In genomic region chr20:50395914-50396488, GRCh38 we compare ENCODE assay signal across 1 cellular context.
TF ChIP-seq lines count a peak whose summit lies in the region.

No MANE protein-coding gene starts in this region.

TF ChIP-seq in HepG2, 621 proteins besides CTCF, POLR2A, EP300 and RAD21 (continued from another document):
- no peak for TF ChIP-seq SRSF9 (IDR thresholded peaks at IDR 0.05; ENCODE audit: borderline replicate concordance, insufficient read depth, low read depth, low read length, poor library complexity, severe bottlenecking)
- TF ChIP-seq NRL (CRISPR knock-in tag; IDR thresholded peaks at IDR 0.05; ENCODE audit: borderline replicate concordance): 0 out of 2 replicates have a peak, but pooled peaks have one; percentile 41
- no peak for TF ChIP-seq PHF20 (CRISPR knock-in tag; IDR thresholded peaks at IDR 0.05)
- 0 out of 2 replicates have a peak, but pooled peaks have one; percentile 25 for TF ChIP-seq HNRNPL (IDR thresholded peaks at IDR 0.05; ENCODE audit: low read depth, low read length)
- no peak; the same call in 1 of the 2 replicates for TF ChIP-seq ZNF687 (CRISPR knock-in tag; IDR thresholded peaks at IDR 0.05)
- peak; percentile 27 for TF ChIP-seq MED8 (CRISPR knock-in tag; IDR thresholded peaks at IDR 0.05; ENCODE audit: insufficient replicate concordance)
- TF ChIP-seq SP4 (CRISPR knock-in tag; IDR thresholded peaks at IDR 0.05): 0 out of 2 replicates have a peak, but pooled peaks have one; percentile 32
- TF ChIP-seq HOXA3 (CRISPR knock-in tag; IDR thresholded peaks at IDR 0.05): 0 out of 2 replicates have a peak, but pooled peaks have one; percentile 21
- TF ChIP-seq ZBTB33 (CRISPR knock-in tag; IDR thresholded peaks at IDR 0.05): peak; percentile 92
- TF ChIP-seq BORCS8-MEF2B (CRISPR knock-in tag; IDR thresholded peaks at IDR 0.05): peak; percentile 7; the same call in 1 of the 2 replicates
- TF ChIP-seq TEAD3 (CRISPR knock-in tag; optimal IDR thresholded peaks at IDR 0.05; ENCODE audit: borderline replicate concordance): peak; percentile 9
- no peak for TF ChIP-seq TAF1 (CRISPR knock-in tag; IDR thresholded peaks at IDR 0.05)
